13 cellular contexts compared by ENCODE assay signal in the genomic region with DNA sequence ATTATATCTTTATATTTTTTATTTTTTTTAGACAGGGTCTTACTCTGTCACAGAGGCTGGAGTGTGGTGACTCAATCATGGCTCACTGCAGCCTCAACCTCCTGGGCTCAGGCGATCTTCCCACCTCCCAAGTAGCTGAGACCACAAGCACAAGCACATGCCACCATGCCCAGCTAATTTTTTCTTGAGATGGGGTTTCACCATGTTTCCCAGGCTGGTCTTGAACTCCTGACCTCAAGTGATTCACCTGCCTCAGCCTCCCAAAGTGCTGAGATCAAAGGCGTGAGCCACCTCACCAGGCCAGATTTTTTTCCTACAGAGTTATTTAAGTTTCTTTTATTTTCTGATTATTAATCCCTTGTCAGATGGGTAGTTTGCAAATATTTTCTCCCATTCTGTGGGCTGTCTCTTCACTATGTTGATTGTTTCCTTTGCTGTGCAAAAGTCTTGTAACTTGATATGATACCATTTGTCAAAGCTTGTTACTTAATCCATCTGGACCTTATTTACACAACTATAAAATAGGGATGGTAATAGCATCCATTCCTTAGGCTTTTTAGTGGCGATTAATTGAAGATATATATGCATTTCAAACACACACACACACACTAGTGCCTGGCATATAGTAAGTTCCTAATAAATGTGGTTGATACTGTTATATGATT.
DNase-seq lines count a peak whose midpoint lies in the region; ATAC-seq lines count a peak whose summit lies in the region.
"Had no signal": no experiment of that assay in that cellular context is flagged by ENCODE, and none has a peak within 500 bp of the region (broad histone marks: within the 10 kb centered on the region; RNA-seq: fewer than 3 reads in every experiment).

No MANE protein-coding gene starts in this region.

- H3K9me3 ChIP-seq in SJSA1 (replicated peaks): no peaks in the 10 kb centered on the region
- H3K9me3 ChIP-seq: esophagus muscularis mucosa had no signal

- H3K4me1 ChIP-seq in SJSA1 (replicated peaks): peaks cover 53% of the 10 kb centered on the region
- H3K4me1 ChIP-seq: esophagus muscularis mucosa had no signal

- peak overlapping the region; percentile 46 for H3K27ac ChIP-seq in SJSA1
- H3K27ac ChIP-seq: cardiac muscle cell, esophagus muscularis mucosa had no signal

- DNase-seq in NCI-H510A treated with DMSO at 0.1 percent for 48 hours (lab: John Stamatoyannopoulos, UW) (peak; percentile 50), NCI-H510A (lab: John Stamatoyannopoulos, UW) (no peak), H4 (ENCODE audit: low spot score) (peak; percentile 48), SJSA1 (ENCODE audit: low read depth in 1 of 2, low spot score in 2 of 2) (peak; percentile 90 to 93), iris pigment epithelial cell (ENCODE audit: low read depth) (peak; percentile 61), NCI-H2107 (lab: John Stamatoyannopoulos, UW) (no peak), NCI-H1092 (lab: John Stamatoyannopoulos, UW) (no peak)
- DNase-seq: 8988T, small intestine had no signal

- no peaks in the 10 kb centered on the region for H3K27me3 ChIP-seq in SJSA1 (replicated peaks)
- H3K27me3 ChIP-seq: cardiac muscle cell, esophagus muscularis mucosa had no signal

- H3K36me3 ChIP-seq in SJSA1: no peaks in the 10 kb centered on the region
- H3K36me3 ChIP-seq: cardiac muscle cell, esophagus muscularis mucosa had no signal

- no peak overlapping the region for H3K4me3 ChIP-seq in SJSA1
- H3K4me3 ChIP-seq: cardiac muscle cell, esophagus muscularis mucosa had no signal

- no peak for ATAC-seq in HG02840 (IDR thresholded peaks at IDR 0.05; ENCODE audit: low FRiP score, unreplicated experiment)
- ATAC-seq: natural killer cell treated with Interleukin-12 subunit alpha and Interleukin-12 subunit beta and Interleukin-15 and Interleukin-18, amount 100 ng/mL, for 72 hours had no signal

Comparison
In these comparisons a context has a peak if more than half of its experiments do, and no peak if none do; other contexts are left out.
1. DNase-seq: peak in NCI-H510A treated with DMSO at 0.1 percent for 48 hours (single experiment), H4 (single experiment), SJSA1 (2 of 2) and iris pigment epithelial cell (single experiment); none in NCI-H510A (single experiment), NCI-H2107 (single experiment) and NCI-H1092 (single experiment).